8 cellular contexts compared by ENCODE assay signal in the genomic region with DNA sequence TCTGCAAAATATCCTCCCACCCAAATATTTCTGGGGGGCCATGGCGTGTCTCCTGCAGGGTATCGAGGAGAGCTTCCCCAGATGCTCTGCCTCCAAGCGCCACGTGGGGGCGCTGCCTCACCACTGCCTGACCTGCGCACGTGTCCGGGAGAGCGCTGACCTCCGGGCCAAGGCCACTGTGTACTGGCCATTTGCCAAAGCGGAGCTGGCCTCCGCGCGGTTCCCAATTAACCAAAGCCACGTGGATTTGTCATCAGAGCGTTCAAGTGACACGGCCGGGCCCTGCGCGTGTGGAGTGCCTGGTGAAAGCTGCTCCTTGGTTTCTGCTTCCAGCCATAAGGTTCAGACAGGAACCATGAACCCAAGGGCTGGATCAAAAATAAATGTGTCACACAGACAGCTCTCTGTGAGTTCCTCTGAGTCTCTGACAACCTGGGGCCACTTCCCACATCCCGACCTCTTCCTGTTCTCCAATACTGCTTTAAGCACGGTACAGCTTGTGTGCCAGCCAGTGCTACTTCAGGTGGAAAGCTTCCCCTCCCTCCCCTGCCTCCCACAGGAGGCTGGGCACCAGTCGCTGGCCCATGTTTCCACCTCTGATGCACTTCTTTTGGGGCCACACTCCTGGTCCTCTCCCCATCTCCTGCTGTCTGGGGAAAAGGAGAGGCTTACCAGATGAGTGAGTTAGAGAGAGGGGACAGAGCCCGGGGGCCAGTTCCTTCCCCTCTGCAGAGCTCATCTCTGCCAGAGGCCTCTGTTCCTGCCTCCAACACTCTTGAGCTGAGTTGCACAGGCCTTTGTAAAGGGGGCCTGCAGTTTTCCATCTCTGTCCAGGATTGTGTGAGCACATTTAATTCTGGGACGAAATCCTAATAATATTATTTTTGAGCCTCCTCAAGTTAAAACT. TPM values are rescaled to one million over a fixed set of nuclear protein-coding genes. Genes with fewer than 3 reads are reported as not detected.
DNase-seq lines count a peak whose midpoint lies in the region; ATAC-seq and TF ChIP-seq lines count a peak whose summit lies in the region.

No MANE protein-coding gene starts in this region.

- ATAC-seq in GM19043 (IDR thresholded peaks at IDR 0.05; ENCODE audit: low read depth, unreplicated experiment) (peak; percentile 81), T-helper 17 cell (peak; percentile 45), GM19023 (IDR thresholded peaks at IDR 0.05; ENCODE audit: unreplicated experiment) (no peak), GM18873 (IDR thresholded peaks at IDR 0.05; ENCODE audit: low FRiP score, unreplicated experiment) (no peak)

- H3K36me3 Mint-ChIP-seq in T-helper 17 cell (ENCODE audit: low read depth) = peaks cover 3% of the 10 kb centered on the region

- H3K4me3 ChIP-seq in osteoblast (ENCODE audit: insufficient read depth, low read length) = peak overlapping the region; percentile 65

- H3K79me2 ChIP-seq in osteoblast (ENCODE audit: insufficient read depth, low read length) = no peaks in the 10 kb centered on the region

- no peak overlapping the region for H3K4me3 Mint-ChIP-seq in T-helper 17 cell

- H3K27me3 Mint-ChIP-seq in T-helper 17 cell = peaks cover 14% of the 10 kb centered on the region

- peak overlapping the region; percentile 82 for H3K4me2 ChIP-seq in osteoblast (ENCODE audit: insufficient read depth, low read length)

- H3K4me1 ChIP-seq in osteoblast (ENCODE audit: insufficient read depth, low read length) = no peaks in the 10 kb centered on the region

- DNase-seq in D341Med (ENCODE audit: low spot score) (peak; percentile 85), HT-29 (ENCODE audit: low spot score) (peak; percentile 36), T-helper 17 cell (peak in 1 of 3 donors; percentile 4), foreskin melanocyte (peak; percentile 42), osteoblast (ENCODE audit: insufficient read length, low spot score, missing footprints) (no peak)

- H3K36me3 ChIP-seq in osteoblast (ENCODE audit: insufficient read depth, low read length) = no peaks in the 10 kb centered on the region

- H3K27ac ChIP-seq in osteoblast (ENCODE audit: low read depth, low read length) = no peak overlapping the region

- H4K20me1 ChIP-seq in osteoblast (ENCODE audit: insufficient read depth, low read length) = no peaks in the 10 kb centered on the region

- peaks cover 4% of the 10 kb centered on the region for H3K4me1 Mint-ChIP-seq in T-helper 17 cell

- H3K27me3 ChIP-seq in osteoblast (ENCODE audit: insufficient read depth, low read length) = no peaks in the 10 kb centered on the region

- TF ChIP-seq CTCF in osteoblast (IDR thresholded peaks at IDR 0.05; ENCODE audit: extremely low read depth, low read depth, low read length) = peak; percentile 79

- H3K9me3 ChIP-seq in T-helper 17 cell (ENCODE audit: control insufficient read depth, low read length, poor library complexity, severe bottlenecking) (no peaks in the 10 kb centered on the region), osteoblast (ENCODE audit: low read depth, low read length) (no peaks in the 10 kb centered on the region)

- peak overlapping the region; percentile 85 for H2AFZ ChIP-seq in osteoblast (ENCODE audit: low read length)

- no peak overlapping the region for H3K27ac Mint-ChIP-seq in T-helper 17 cell

RNA-seq across cellular contexts. Expression of a gene that starts 26.1 kb away (rescaled TPM):
- not detected in 2 replicates for total RNA-seq in HT-29 (2014; rRNA removed; shearing (Covaris generic))
- total RNA-seq in T-helper 17 cell (not detected), osteoblast (not detected in 2 replicates)

Comparison
In these comparisons a context has a peak if more than half of its experiments do, and no peak if none do; other contexts are left out.
1. ATAC-seq: peak in GM19043 (single experiment) and T-helper 17 cell (single experiment); none in GM19023 (single experiment) and GM18873 (single experiment).